9 cellular contexts compared by ENCODE assay signal in genomic region chr9:38227656-38228055, GRCh38.
A peak's percentile ranks its signal among the peaks of the same experiment; 100 is the strongest.
DNase-seq lines count a peak whose midpoint lies in the region; ATAC-seq, FAIRE-seq and TF ChIP-seq lines count a peak whose summit lies in the region.
"Had no signal": no experiment of that assay in that cellular context is flagged by ENCODE, and none has a peak within 500 bp of the region (broad histone marks: within the 10 kb centered on the region; RNA-seq: fewer than 3 reads in every experiment).

No MANE protein-coding gene starts in this region.

- no peak overlapping the region for H2BK20ac ChIP-seq in H1 (ENCODE audit: low read length)

- no peak overlapping the region for H3K14ac ChIP-seq in H1 (ENCODE audit: insufficient read length)

- no peak overlapping the region for H3K23ac ChIP-seq in H1 (ENCODE audit: insufficient read length)

- DNase-seq in A673 (ENCODE audit: low spot score) (peak; percentile 21), GM12891 (ENCODE audit: insufficient read length, low spot score) (no peak), PC-9 (peak in 1 of 2 experiments; percentile 14), H1 (ENCODE audit: low read depth in 1 of 2, low spot score in 2 of 2) (no peak), frontal cortex (ENCODE audit: low spot score in 2 of 2) (no peak), left lung (no peak)

- H3K4me3 ChIP-seq in A673 (ENCODE audit: low read depth, low read length, poor library complexity, severe bottlenecking) (no peak overlapping the region), PC-9 (peak overlapping the region; percentile 24; the same call in 1 of the 2 replicates), H1 (ENCODE audit: extremely low read depth in 1 of 4, insufficient read depth in 2 of 4, low read depth in 3 of 4, low read length in 4 of 4) (peak overlapping the region in 1 of 4 experiments; percentile 45; a peak in 3 of 8 replicates), left lung (no peak overlapping the region)
- H3K4me3 ChIP-seq: lung had no signal

- H3F3A ChIP-seq in PC-9 (ENCODE audit: insufficient read depth, low read depth), result peaks cover 25% of the 10 kb centered on the region

- no peak overlapping the region for H4K8ac ChIP-seq in H1 (ENCODE audit: extremely low read depth, insufficient read depth, low read length)

- WGBS in H1 (ENCODE audit: extremely low coverage in 1 of 2, insufficient coverage in 1 of 2, insufficient read length in 1 of 2, insufficient replicate concordance in 2 of 2, low coverage in 1 of 2, low lambda C conversion rate in 2 of 2, missing lambda C conversion rate in 1 of 2), 2 experiments, result 57% methylated on average over 10 of the region's 10 CpGs; no CpG with 5 or more reads in 1 of the 2 experiments

- H3K27me3 ChIP-seq in A673 (replicated peaks; ENCODE audit: insufficient read depth, low read depth, low read length, poor library complexity), result peaks cover 3% of the 10 kb centered on the region
- H3K27me3 ChIP-seq in PC-9 (ENCODE audit: insufficient read depth, low read depth), result no peaks in the 10 kb centered on the region
- H3K27me3 ChIP-seq in H1 (replicated peaks in 1 of 4; ENCODE audit: control insufficient read depth in 3 of 4, extremely low read depth in 1 of 4, insufficient read depth in 3 of 4, low read length in 3 of 4), result peaks cover 0 to 10% (median 0%) of the 10 kb centered on the region in 4 experiments; a peak in 4 of 7 replicates
- peaks cover 0 to 19% of the 10 kb centered on the region in 2 donors for H3K27me3 ChIP-seq in left lung

- TF ChIP-seq POLR2A in GM12891 (IDR thresholded peaks at IDR 0.05; ENCODE audit: low read depth, low read length), result no peak
- TF ChIP-seq POLR2A in H1 (IDR thresholded peaks at IDR 0.05; ENCODE audit: control extremely low read depth in 1 of 2, low read depth in 2 of 2, low read length in 2 of 2), result no peak

- H3K9me3 ChIP-seq in A673 (ENCODE audit: low read depth, low read length, poor library complexity, severe bottlenecking), result no peaks in the 10 kb centered on the region
- H3K9me3 ChIP-seq in PC-9 (ENCODE audit: insufficient read depth, low read depth), result 0 out of 2 replicates have a peak, but pooled peaks cover 3% of the 10 kb centered on the region
- no peaks in the 10 kb centered on the region for H3K9me3 ChIP-seq in H1 (ENCODE audit: insufficient read depth in 2 of 2, low read depth in 1 of 2, low read length in 1 of 2)
- no peaks in the 10 kb centered on the region for H3K9me3 ChIP-seq in left lung

- no peak overlapping the region for H4K5ac ChIP-seq in H1 (ENCODE audit: insufficient read length, low read depth, low read length)

- H2BK5ac ChIP-seq in H1 (ENCODE audit: low read depth, low read length), result no peak overlapping the region

- CTCF ChIA-PET in A673 (lab: Charles Lee) (no interaction called here), PC-9 (lab: Charles Lee) (no interaction called here), H1 (lab: Charles Lee; ENCODE audit: partially characterized antibody) (interaction anchor here (1.0 to 1.9 kb wide), 10 partner anchors 10 to 139 kb away, joined by 3 to 9 read pairs (median 4); no protein-coding TSS in a partner anchor)

- H3K27ac ChIP-seq in A673 (ENCODE audit: low read depth, low read length, poor library complexity, severe bottlenecking) (no peak overlapping the region), PC-9 (peak overlapping the region; percentile 90), H1 (ENCODE audit: low read depth, low read length) (no peak overlapping the region), left lung (no peak overlapping the region)

- H3K4me1 ChIP-seq in A673 (ENCODE audit: insufficient read depth, low read length, poor library complexity, severe bottlenecking) (peaks cover 22% of the 10 kb centered on the region), PC-9 (replicated peaks; ENCODE audit: insufficient read depth) (peaks cover 30% of the 10 kb centered on the region), H1 (replicated peaks in 1 of 4; ENCODE audit: control insufficient read depth in 3 of 4, insufficient read depth in 4 of 4, low read length in 3 of 4) (peaks cover 0 to 23% (median 5%) of the 10 kb centered on the region in 4 experiments; a peak in 4 of 7 replicates), left lung (peaks cover 0 to 4% of the 10 kb centered on the region in 2 donors)

- H3K9me2 ChIP-seq in PC-9 (ENCODE audit: insufficient read depth), result no peaks in the 10 kb centered on the region

- BruUV-seq in A673 (replicated peaks; lab: Mats Ljungman, UMichigan) (no TSS peak), PC-9 (replicated peaks; lab: Mats Ljungman, UMichigan) (no TSS peak)

- H2BK120ac ChIP-seq in H1 (replicated peaks; ENCODE audit: low read depth, low read length), result no peak overlapping the region

- no peak for TF ChIP-seq RAD21 in H1 (IDR thresholded peaks at IDR 0.05 in 1 of 2, conservative IDR thresholded peaks at IDR 0.05 in 1 of 2; ENCODE audit: low read depth in 2 of 2, low read length in 2 of 2)

- H2AK5ac ChIP-seq in H1 (ENCODE audit: low read depth, low read length), result no peak overlapping the region

- ATAC-seq in HG03571 (IDR thresholded peaks at IDR 0.05; ENCODE audit: unreplicated experiment) (no peak), left lung (no peak), HG02981 (IDR thresholded peaks at IDR 0.05; ENCODE audit: unreplicated experiment) (no peak)

- no peak overlapping the region for H3K18ac ChIP-seq in H1 (ENCODE audit: extremely low read depth, low read length)

- no peak overlapping the region for H4K91ac ChIP-seq in H1 (replicated peaks; ENCODE audit: insufficient read length, low read length)

- POLR2A ChIA-PET in A673 (lab: Charles Lee; ENCODE audit: low non-redundant PET) (no interaction called here), PC-9 (lab: Charles Lee; ENCODE audit: unreplicated experiment) (interaction anchor here (0.6 kb wide), 1 partner anchor 57 kb away, joined by 4 read pairs; no protein-coding TSS in a partner anchor), H1 (lab: Charles Lee; ENCODE audit: partially characterized antibody) (interaction anchor here (0.6 to 1.4 kb wide), 4 partner anchors 9 to 45 kb away, joined by 3 to 4 read pairs (median 4); no protein-coding TSS in a partner anchor)

- TF ChIP-seq CTCF in A673 (conservative IDR thresholded peaks at IDR 0.05; ENCODE audit: low read depth, low read length), result no peak
- no peak for TF ChIP-seq CTCF in PC-9 (conservative IDR thresholded peaks at IDR 0.05)
- no peak for TF ChIP-seq CTCF in H1 (IDR thresholded peaks at IDR 0.05; ENCODE audit: control extremely low read depth in 1 of 3, insufficient read depth in 1 of 3, low read depth in 1 of 3, low read length in 3 of 3)
- TF ChIP-seq CTCF in left lung (IDR thresholded peaks at IDR 0.05), result no peak

- no peak for TF ChIP-seq EP300 in H1 (IDR thresholded peaks at IDR 0.05; ENCODE audit: borderline replicate concordance in 1 of 2, low read depth in 2 of 2, low read length in 2 of 2)

- no peaks in the 10 kb centered on the region for H3K36me3 ChIP-seq in A673 (ENCODE audit: insufficient read depth, low read length, poor library complexity, severe bottlenecking)
- H3K36me3 ChIP-seq in PC-9 (ENCODE audit: low read depth), result no peaks in the 10 kb centered on the region
- H3K36me3 ChIP-seq in H1 (ENCODE audit: control insufficient read depth in 2 of 4, insufficient read depth in 4 of 4, low read length in 3 of 4), result no peaks in the 10 kb centered on the region
- no peaks in the 10 kb centered on the region for H3K36me3 ChIP-seq in left lung

- H2BK12ac ChIP-seq in H1 (ENCODE audit: low read depth, low read length), result no peak overlapping the region

- H3K23me2 ChIP-seq in H1 (ENCODE audit: low read depth, low read length), result peaks cover 2% of the 10 kb centered on the region; the same call in 1 of the 2 replicates

- intact Hi-C loops in A673 (cut with micrococcal nuclease; ENCODE audit: unreplicated experiment) (no loop called here), PC-9 (cut with micrococcal nuclease; ENCODE audit: unreplicated experiment) (loop anchor here (1.0 to 2.0 kb wide), 8 partner anchors 35 to 314 kb away; partner anchors contain the start of gene SHB), left lung (cut with DNase I) (no loop called here)

- H3K56ac ChIP-seq in H1 (replicated peaks; ENCODE audit: insufficient read length, low read depth, low read length), result no peak overlapping the region

- H3K4ac ChIP-seq in H1 (replicated peaks; ENCODE audit: insufficient read length, low read depth, low read length), result no peak overlapping the region

- H3K4me2 ChIP-seq in PC-9 (peak overlapping the region; percentile 72), H1 (ENCODE audit: insufficient read depth in 1 of 2, low read depth in 2 of 2, low read length in 2 of 2) (peak overlapping the region; percentile 18 to 52; a peak in 2 of 4 replicates)

- FAIRE-seq in GM12891 (lab: Jason Lieb, UNC), result peak; percentile 45
- no peak for FAIRE-seq in H1 (lab: Jason Lieb, UNC)
- no peak for FAIRE-seq in frontal cortex (lab: Jason Lieb, UNC)

- no peak overlapping the region for H2BK15ac ChIP-seq in H1 (ENCODE audit: low read length)

- H4K20me1 ChIP-seq in PC-9 (ENCODE audit: insufficient read depth) (no peaks in the 10 kb centered on the region), H1 (replicated peaks in 1 of 2; ENCODE audit: control insufficient read depth in 1 of 2, insufficient read depth in 2 of 2, low read length in 2 of 2) (no peaks in the 10 kb centered on the region)

- H3K79me2 ChIP-seq in PC-9 (ENCODE audit: low read depth), result no peaks in the 10 kb centered on the region
- H3K79me2 ChIP-seq in H1 (ENCODE audit: control insufficient read depth in 1 of 2, insufficient read depth in 2 of 2, low read length in 2 of 2), result no peaks in the 10 kb centered on the region

- no peaks in the 10 kb centered on the region for H3K79me1 ChIP-seq in H1 (ENCODE audit: low read depth, low read length)

- H2AFZ ChIP-seq in PC-9 (0 out of 2 replicates have a peak overlapping the region, but pooled peaks have one; percentile 27), H1 (ENCODE audit: low read length) (no peak overlapping the region)

- no peak overlapping the region for H3K9ac ChIP-seq in H1 (replicated peaks in 1 of 4; ENCODE audit: extremely low read depth in 1 of 4, low read depth in 3 of 4, low read length in 3 of 4)

TF ChIP-seq in GM12891, 5 proteins besides CTCF, POLR2A, EP300 and RAD21:
- TF ChIP-seq PAX5 (IDR thresholded peaks at IDR 0.05; ENCODE audit: insufficient read depth, low read length, severe bottlenecking), result no peak
- TF ChIP-seq POLR2AphosphoS5 (IDR thresholded peaks at IDR 0.05; ENCODE audit: low read depth, low read length), result no peak
- TF ChIP-seq TAF1 (IDR thresholded peaks at IDR 0.05; ENCODE audit: low read depth, low read length), result no peak
- TF ChIP-seq POU2F2 (IDR thresholded peaks at IDR 0.05; ENCODE audit: low read depth, low read length), result no peak
- no peak for TF ChIP-seq SPI1 (IDR thresholded peaks at IDR 0.05; ENCODE audit: low read depth, low read length)

TF ChIP-seq in H1, 55 proteins besides CTCF, POLR2A, EP300 and RAD21 (continues in another document):
- TF ChIP-seq RBBP5 (IDR thresholded peaks at IDR 0.05; ENCODE audit: borderline replicate concordance, low read depth, low read length) (no peak), POU5F1 (IDR thresholded peaks at IDR 0.05; ENCODE audit: low read depth, low read length) (no peak), MAFK (IDR thresholded peaks at IDR 0.05; ENCODE audit: low read depth, low read length) (no peak), ASH2L (IDR thresholded peaks at IDR 0.05; ENCODE audit: low read length) (no peak), CEBPB (IDR thresholded peaks at IDR 0.05; ENCODE audit: low read depth, low read length) (no peak), SP4 (IDR thresholded peaks at IDR 0.05; ENCODE audit: low read length) (no peak), TBP (IDR thresholded peaks at IDR 0.05; ENCODE audit: low read depth, low read length) (no peak)
